In genomic region chr7:101911011-101911799, GRCh38 we compare ENCODE assay signal across 1 cellular context.
TF ChIP-seq lines count a peak whose summit lies in the region.

No MANE protein-coding gene starts in this region.

TF ChIP-seq in HCT116, 20 proteins besides CTCF, POLR2A, EP300 and RAD21 (continued from another document):
- TF ChIP-seq MAX (IDR thresholded peaks at IDR 0.05): no peak
